ENCODE assay signal across 12 cellular contexts in genomic region chr2:120379916-120380893, GRCh38. TPM values are rescaled to one million over a fixed set of nuclear protein-coding genes. Genes with fewer than 3 reads are reported as not detected.
DNase-seq lines count a peak whose midpoint lies in the region; ATAC-seq and TF ChIP-seq lines count a peak whose summit lies in the region.
"Had no signal": no experiment of that assay in that cellular context is flagged by ENCODE, and none has a peak within 500 bp of the region (broad histone marks: within the 10 kb centered on the region; RNA-seq: fewer than 3 reads in every experiment).

No MANE protein-coding gene starts in this region.

- no peaks in the 10 kb centered on the region for H3K4me1 Mint-ChIP-seq in MCF 10A (ENCODE audit: insufficient read depth, unreplicated experiment)
- H3K4me1 Mint-ChIP-seq: natural killer cell had no signal

- H3K27me3 Mint-ChIP-seq in MCF 10A (ENCODE audit: insufficient read depth, unreplicated experiment) = peaks cover 18% of the 10 kb centered on the region

- DNase-seq in DMS153 treated with DMSO at 0.1 percent for 48 hours (lab: John Stamatoyannopoulos, UW; ENCODE audit: unreplicated experiment) (peak; percentile 87), NCI-H1417 (lab: John Stamatoyannopoulos, UW) (peak; percentile 68 to 95 (median 85)), NCI-H2196 treated with DMSO at 0.1 percent for 48 hours (lab: John Stamatoyannopoulos, UW; ENCODE audit: unreplicated experiment) (peak; percentile 86), cerebellum (ENCODE audit: low spot score) (peak; percentile 6), T-helper 9 cell (no peak), MCF 10A (ENCODE audit: unreplicated experiment) (no peak)
- DNase-seq: foreskin melanocyte, natural killer cell had no signal

- POLR2A ChIA-PET in MCF 10A (lab: Yijun Ruan, JAX) = no interaction called here

- H3K27ac Mint-ChIP-seq in MCF 10A (ENCODE audit: low read depth, unreplicated experiment) = no peak overlapping the region
- H3K27ac Mint-ChIP-seq: activated T-helper 2 cell treated with anti-CD3 and anti-CD28 coated beads, Interferon-gamma antibody, Interleukin-2, Interleukin-4, amounts not matched to agents 10 μg/mL and 5 μg/mL and 100 μg/mL, durations not matched to agents 14 hours and 24 hours and 36 hours; natural killer cell had no signal

- ATAC-seq in HG03439 (IDR thresholded peaks at IDR 0.05; ENCODE audit: unreplicated experiment) (no peak), HG03175 (IDR thresholded peaks at IDR 0.05; ENCODE audit: unreplicated experiment) (no peak)
- ATAC-seq: K562, natural killer cell had no signal

- no peak for TF ChIP-seq CTCF in MCF 10A (IDR thresholded peaks at IDR 0.05; ENCODE audit: unreplicated experiment)

- BruUV-seq in MCF 10A (replicated peaks; lab: Mats Ljungman, UMichigan) = no TSS peak

- no peaks in the 10 kb centered on the region for H3K9me3 Mint-ChIP-seq in MCF 10A (ENCODE audit: unreplicated experiment)
- H3K9me3 Mint-ChIP-seq: activated T-helper 2 cell treated with anti-CD3 and anti-CD28 coated beads, Interferon-gamma antibody, Interleukin-2, Interleukin-4, amounts not matched to agents 10 μg/mL and 5 μg/mL and 100 μg/mL, durations not matched to agents 14 hours and 24 hours and 36 hours; natural killer cell had no signal

- CTCF ChIA-PET in MCF 10A (lab: Yijun Ruan, JAX) = interaction anchor here (0.8 kb wide), 1 partner anchor 23 kb away, joined by 3 read pairs; no protein-coding TSS in a partner anchor

- no peak overlapping the region for H3K4me3 Mint-ChIP-seq in MCF 10A (ENCODE audit: unreplicated experiment)
- H3K4me3 Mint-ChIP-seq: natural killer cell had no signal

- H3K36me3 Mint-ChIP-seq in MCF 10A (ENCODE audit: insufficient read depth, unreplicated experiment) = no peaks in the 10 kb centered on the region
- H3K36me3 Mint-ChIP-seq: natural killer cell had no signal

- intact Hi-C loops in MCF 10A (cut with micrococcal nuclease) = no loop called here

RNA-seq across cellular contexts. Expression of gene INHBB, which starts 34.3 kb away (rescaled TPM):
- total RNA-seq in cerebellum = 6.1 TPM
- 0.10 and 0.16 TPM in 2 replicates for total RNA-seq in MCF 10A (2022)
- total RNA-seq: activated T-helper 2 cell treated with anti-CD3 and anti-CD28 coated beads, Interferon-gamma antibody, Interleukin-2, Interleukin-4, amounts not matched to agents 10 μg/mL and 5 μg/mL and 100 μg/mL, durations not matched to agents 14 hours and 24 hours and 36 hours; K562 had no signal

Comparison
In these comparisons a context has a peak if more than half of its experiments do, and no peak if none do; other contexts are left out.
1. DNase-seq: peak in DMS153 treated with DMSO at 0.1 percent for 48 hours (single experiment), NCI-H1417 (3 of 3), NCI-H2196 treated with DMSO at 0.1 percent for 48 hours (single experiment) and cerebellum (single experiment); none in T-helper 9 cell (single experiment) and MCF 10A (single experiment).